Comparison of ENCODE assay signal across 23 cellular contexts in the genomic region with DNA sequence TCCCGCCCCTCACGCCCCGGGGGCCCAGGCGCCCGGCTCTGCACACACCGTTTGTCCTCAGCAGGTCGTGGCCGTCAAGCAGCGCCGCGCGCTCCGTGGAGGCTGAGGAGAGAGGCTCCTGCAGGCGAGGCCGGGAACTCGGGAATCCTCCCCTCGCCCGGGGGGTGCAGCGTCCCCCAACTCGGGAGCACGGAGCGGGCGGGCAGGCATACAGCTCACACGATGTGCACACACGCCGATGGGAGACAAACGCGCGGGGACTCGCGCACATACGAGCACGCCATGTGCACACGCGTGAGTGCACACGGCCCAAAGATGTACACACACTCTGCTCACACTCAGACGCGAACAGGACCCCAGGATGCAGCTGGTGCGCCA. TPM values are rescaled to one million over a fixed set of nuclear protein-coding genes. Genes with fewer than 3 reads are reported as not detected.
DNase-seq lines count a peak whose midpoint lies in the region; ATAC-seq and TF ChIP-seq lines count a peak whose summit lies in the region.
"Had no signal": no experiment of that assay in that cellular context is flagged by ENCODE, and none has a peak within 500 bp of the region (broad histone marks: within the 10 kb centered on the region; RNA-seq: fewer than 3 reads in every experiment).

No MANE protein-coding gene starts in this region.

- H3K27ac Mint-ChIP-seq in WTC11 (no peak overlapping the region), naive B cell (no peak overlapping the region)
- no peak overlapping the region for H3K27ac Mint-ChIP-seq in stimulated activated naive B cell treated with anti-CD40 and anti-IgM and Interleukin-4, amounts not matched to agents 10 μg/mL and 1 μg/mL and 100 μg/mL, for 72 hours
- H3K27ac Mint-ChIP-seq: CD8-positive, alpha-beta T cell had no signal

- peak; percentile 63 for DNase-seq in cardiac septum (ENCODE audit: low spot score)
- DNase-seq in heart right ventricle, result no peak
- DNase-seq in WTC11 (ENCODE audit: low spot score), result no peak
- DNase-seq in naive B cell, result no peak
- DNase-seq in stimulated activated naive B cell treated with anti-CD40 and anti-IgM and Interleukin-4, amounts not matched to agents 10 μg/mL and 1 μg/mL and 100 μg/mL, for 72 hours, result no peak
- DNase-seq in pons (ENCODE audit: low spot score), result no peak
- no peak for DNase-seq in activated CD4-positive, alpha-beta T cell treated with anti-CD3 and anti-CD28 coated beads, Interleukin-2, amount 50 U/mL, for 1 hour
- no peak for DNase-seq in ascending aorta (ENCODE audit: low spot score in 2 of 2)
- DNase-seq: 8988T; Calu3; CD8-positive, alpha-beta T cell; DMS 273 treated with DMSO at 0.1 percent for 48 hours; DMS53; DND-41; EL; GM23248; HCEC 1CT had no signal

- POLR2A ChIA-PET in WTC11 (lab: Charles Lee), result no interaction called here

- no peaks in the 10 kb centered on the region for H3K9me3 ChIP-seq in heart right ventricle
- no peaks in the 10 kb centered on the region for H3K9me3 ChIP-seq in ascending aorta

- H3K4me3 ChIP-seq in heart right ventricle, result peak overlapping the region in 1 of 10 donors; percentile 5
- no peak overlapping the region for H3K4me3 ChIP-seq in ascending aorta
- H3K4me3 ChIP-seq: BLaER1 treated with 17β-estradiol and CSF1 and Interleukin-3, amounts not matched to agents 10 nM and 100 nM; GM12878; GM23248 had no signal

- peaks cover 84% of the 10 kb centered on the region for H3K27me3 Mint-ChIP-seq in WTC11 (ENCODE audit: low read depth)
- H3K27me3 Mint-ChIP-seq in naive B cell, result peaks cover 10 to 40% (median 33%) of the 10 kb centered on the region in 3 donors
- peaks cover 13 to 25% of the 10 kb centered on the region in 2 donors for H3K27me3 Mint-ChIP-seq in stimulated activated naive B cell treated with anti-CD40 and anti-IgM and Interleukin-4, amounts not matched to agents 10 μg/mL and 1 μg/mL and 100 μg/mL, for 72 hours

- H3K27me3 ChIP-seq in heart right ventricle (peaks cover 8 to 77% (median 54%) of the 10 kb centered on the region in 7 donors), ascending aorta (no peaks in the 10 kb centered on the region)

- H3K36me3 Mint-ChIP-seq in WTC11 (no peaks in the 10 kb centered on the region), naive B cell (peaks cover 0 to 7% of the 10 kb centered on the region in 2 donors)
- peaks cover 14 to 19% of the 10 kb centered on the region in 2 donors for H3K36me3 Mint-ChIP-seq in stimulated activated naive B cell treated with anti-CD40 and anti-IgM and Interleukin-4, amounts not matched to agents 10 μg/mL and 1 μg/mL and 100 μg/mL, for 72 hours
- H3K36me3 Mint-ChIP-seq: CD8-positive, alpha-beta T cell; IgD-negative memory B cell had no signal

- no peak for ATAC-seq in heart right ventricle
- no peak for ATAC-seq in WTC11
- ATAC-seq in naive B cell (ENCODE audit: low read depth in 2 of 2), result no peak
- ATAC-seq in stimulated activated naive B cell treated with anti-CD40 and anti-IgM and Interleukin-4, amounts not matched to agents 10 μg/mL and 1 μg/mL and 100 μg/mL, for 72 hours (replicated peaks), result no peak
- ATAC-seq: GM12878 had no signal

- peaks cover 0 to 22% (median 0%) of the 10 kb centered on the region in 9 donors for H3K4me1 ChIP-seq in heart right ventricle
- no peaks in the 10 kb centered on the region for H3K4me1 ChIP-seq in ascending aorta

- H3K4me1 Mint-ChIP-seq in WTC11 (peaks cover 13% of the 10 kb centered on the region), naive B cell (peaks cover 37 to 51% (median 46%) of the 10 kb centered on the region in 3 donors)
- H3K4me1 Mint-ChIP-seq in stimulated activated naive B cell treated with anti-CD40 and anti-IgM and Interleukin-4, amounts not matched to agents 10 μg/mL and 1 μg/mL and 100 μg/mL, for 72 hours, result peaks cover 28 to 57% of the 10 kb centered on the region in 2 donors

- H3K9me3 Mint-ChIP-seq in WTC11, result no peaks in the 10 kb centered on the region
- H3K9me3 Mint-ChIP-seq in naive B cell, result peaks cover 0 to 5% (median 0%) of the 10 kb centered on the region in 7 donors
- H3K9me3 Mint-ChIP-seq in stimulated activated naive B cell treated with anti-CD40 and anti-IgM and Interleukin-4, amounts not matched to agents 10 μg/mL and 1 μg/mL and 100 μg/mL, for 72 hours, result peaks cover 4 to 5% of the 10 kb centered on the region in 2 donors
- H3K9me3 Mint-ChIP-seq: CD8-positive, alpha-beta T cell had no signal

- CTCF ChIA-PET in WTC11 (lab: Charles Lee), result interaction anchor here (1.8 to 2.9 kb wide), 2 partner anchors 50 to 68 kb away, joined by 6 to 14 read pairs; partner anchors contain the start of gene TRAPPC5

- H3K4me3 Mint-ChIP-seq in WTC11, result peak overlapping the region; percentile 32; the same call in 1 of the 2 replicates
- peak overlapping the region in 5 of 8 donors; percentile 24 to 84 (median 52) for H3K4me3 Mint-ChIP-seq in naive B cell
- peak overlapping the region; percentile 52 to 54 for H3K4me3 Mint-ChIP-seq in stimulated activated naive B cell treated with anti-CD40 and anti-IgM and Interleukin-4, amounts not matched to agents 10 μg/mL and 1 μg/mL and 100 μg/mL, for 72 hours
- H3K4me3 Mint-ChIP-seq: CD8-positive, alpha-beta T cell had no signal

- 52 to 55% methylated on average over 39 of the region's 39 CpGs for WGBS in heart right ventricle, 2 donors

- H3K36me3 ChIP-seq in heart right ventricle (no peaks in the 10 kb centered on the region), ascending aorta (no peaks in the 10 kb centered on the region)
- H3K36me3 ChIP-seq: BLaER1 treated with 17β-estradiol and CSF1 and Interleukin-3, amounts not matched to agents 10 nM and 100 nM had no signal

- intact Hi-C loops in cardiac septum (cut with DNase I) (no loop called here), heart right ventricle (cut with DNase I) (no loop called here), ascending aorta (cut with DNase I) (no loop called here)

- H3K27ac ChIP-seq in heart right ventricle (no peak overlapping the region), ascending aorta (no peak overlapping the region)
- H3K27ac ChIP-seq: GM23248 had no signal

- TF ChIP-seq CTCF in heart right ventricle (IDR thresholded peaks at IDR 0.05) (no peak), WTC11 (IDR thresholded peaks at IDR 0.05) (no peak), ascending aorta (IDR thresholded peaks at IDR 0.05) (no peak)

TF ChIP-seq in WTC11, 78 proteins besides CTCF, POLR2A, EP300 and RAD21 (continues in another document):
- TF ChIP-seq ESRRA (CRISPR knock-in tag; IDR thresholded peaks at IDR 0.05; ENCODE audit: borderline replicate concordance) (no peak), NR3C1 (CRISPR knock-in tag; conservative IDR thresholded peaks at IDR 0.05; ENCODE audit: low read depth) (no peak), SOX15 (CRISPR knock-in tag; IDR thresholded peaks at IDR 0.05) (no peak), MXD4 (CRISPR knock-in tag; IDR thresholded peaks at IDR 0.05; ENCODE audit: borderline replicate concordance) (no peak), GTF2I (CRISPR knock-in tag; conservative IDR thresholded peaks at IDR 0.05) (no peak), ZBTB21 (CRISPR knock-in tag; IDR thresholded peaks at IDR 0.05; ENCODE audit: borderline replicate concordance) (no peak), FOXK1 (CRISPR knock-in tag; IDR thresholded peaks at IDR 0.05) (no peak), ZNF219 (CRISPR knock-in tag; IDR thresholded peaks at IDR 0.05; ENCODE audit: borderline replicate concordance) (no peak)
- TF ChIP-seq, protein P1, sequence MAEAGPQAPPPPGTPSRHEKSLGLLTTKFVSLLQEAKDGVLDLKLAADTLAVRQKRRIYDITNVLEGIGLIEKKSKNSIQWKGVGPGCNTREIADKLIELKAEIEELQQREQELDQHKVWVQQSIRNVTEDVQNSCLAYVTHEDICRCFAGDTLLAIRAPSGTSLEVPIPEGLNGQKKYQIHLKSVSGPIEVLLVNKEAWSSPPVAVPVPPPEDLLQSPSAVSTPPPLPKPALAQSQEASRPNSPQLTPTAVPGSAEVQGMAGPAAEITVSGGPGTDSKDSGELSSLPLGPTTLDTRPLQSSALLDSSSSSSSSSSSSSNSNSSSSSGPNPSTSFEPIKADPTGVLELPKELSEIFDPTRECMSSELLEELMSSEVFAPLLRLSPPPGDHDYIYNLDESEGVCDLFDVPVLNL (CRISPR knock-in tag; IDR thresholded peaks at IDR 0.05; ENCODE audit: borderline replicate concordance, low read depth), result no peak

RNA-seq across cellular contexts. Expression of gene CLEC4G, which starts 0.7 kb away (rescaled TPM):
- total RNA-seq in cardiac septum (0.92 TPM), heart right ventricle (1 to 10 TPM in 3 of 10 donors, under 1 TPM in 4, not detected in 3; 0.25 to 4.2 (median 0.91) TPM), WTC11 (2021) (0.55 to 0.66 TPM (median 0.62 TPM) in 3 replicates), ascending aorta (1.7 TPM)
- polyA plus RNA-seq in heart right ventricle (under 1 TPM; 0.20 to 0.73 TPM), naive B cell (ENCODE audit: low read depth in 6 of 6) (1 to 10 TPM; 1.4 to 3.2 (median 1.8) TPM)
- total RNA-seq: A673; Calu3; CD8-positive, alpha-beta T cell; G401; GM12878; GM23248 had no signal
- polyA plus RNA-seq: AG04450, GM23248 had no signal

RNA-seq across cellular contexts. Expression of gene CD209, which starts 16.1 kb away (rescaled TPM):
- total RNA-seq in cardiac septum (7.6 TPM), heart right ventricle (10 to 100 TPM in 2 of 10 donors, 1 to 10 TPM in 8; 1.6 to 29.6 (median 4.6) TPM), WTC11 (2021) (0.09 to 0.44 TPM in 2 of 3 replicates, not detected in the other), ascending aorta (12.6 TPM)
- polyA plus RNA-seq in heart right ventricle (under 1 TPM; 0.54 to 0.95 TPM), naive B cell (ENCODE audit: low read depth in 6 of 6) (not detected)
- total RNA-seq: A673; Calu3; CD8-positive, alpha-beta T cell; G401; GM23248 had no signal
- polyA plus RNA-seq: AG04450, GM23248, IgD-negative memory B cell had no signal

RNA-seq across cellular contexts. Expression of gene FCER2, which starts 29.3 kb away (rescaled TPM):
- not detected for total RNA-seq in cardiac septum
- total RNA-seq in heart right ventricle, result 1 to 10 TPM in 1 of 10 donors, under 1 TPM in 4, not detected in 5; 0.21 to 1.0 (median 0.44) TPM
- under 1 TPM; 0.13 to 0.44 TPM for polyA plus RNA-seq in heart right ventricle
- 0.37 to 0.48 TPM (median 0.46 TPM) in 3 replicates for total RNA-seq in WTC11 (2021)
- 100 to 1,000 TPM; 613 to 938 (median 691) TPM for polyA plus RNA-seq in naive B cell (ENCODE audit: low read depth in 6 of 6)
- not detected for total RNA-seq in ascending aorta
- total RNA-seq: A673, Calu3, G401, GM23248 had no signal
- polyA plus RNA-seq: AG04450, GM23248 had no signal

RNA-seq across cellular contexts. Expression of gene CLEC4M, which starts 31.8 kb away (rescaled TPM):
- total RNA-seq in cardiac septum, result not detected
- not detected for total RNA-seq in heart right ventricle
- not detected for polyA plus RNA-seq in heart right ventricle
- total RNA-seq in WTC11 (2021), result not detected in 3 replicates
- polyA plus RNA-seq in naive B cell (ENCODE audit: low read depth in 6 of 6), result under 1 TPM in 3 of 6 donors, not detected in 3; 0.17 to 0.41 (median 0.21) TPM
- not detected for total RNA-seq in ascending aorta
- total RNA-seq: A673; Calu3; CD8-positive, alpha-beta T cell; G401; GM23248 had no signal
- polyA plus RNA-seq: AG04450, GM23248, IgD-negative memory B cell had no signal

RNA-seq across cellular contexts. Expression of gene TRAPPC5, which starts 50.6 kb away (rescaled TPM):
- total RNA-seq in cardiac septum (77.0 TPM), heart right ventricle (100 to 1,000 TPM in 3 of 10 donors, 10 to 100 TPM in 7; 75.3 to 132 (median 86.0) TPM), WTC11 (2021) (122 to 127 TPM (median 124 TPM) in 3 replicates), ascending aorta (166 TPM)
- polyA plus RNA-seq in heart right ventricle (100 to 1,000 TPM; 149 to 388 TPM), naive B cell (ENCODE audit: low read depth in 6 of 6) (100 to 1,000 TPM; 171 to 260 (median 224) TPM)
